In genomic region chr7:45811652-45812234, GRCh38 we compare ENCODE assay signal across 1 cellular context.
TF ChIP-seq lines count a peak whose summit lies in the region.

No MANE protein-coding gene starts in this region.

TF ChIP-seq in HepG2, 621 proteins besides CTCF, POLR2A, EP300 and RAD21:
- TF ChIP-seq, protein P1, sequence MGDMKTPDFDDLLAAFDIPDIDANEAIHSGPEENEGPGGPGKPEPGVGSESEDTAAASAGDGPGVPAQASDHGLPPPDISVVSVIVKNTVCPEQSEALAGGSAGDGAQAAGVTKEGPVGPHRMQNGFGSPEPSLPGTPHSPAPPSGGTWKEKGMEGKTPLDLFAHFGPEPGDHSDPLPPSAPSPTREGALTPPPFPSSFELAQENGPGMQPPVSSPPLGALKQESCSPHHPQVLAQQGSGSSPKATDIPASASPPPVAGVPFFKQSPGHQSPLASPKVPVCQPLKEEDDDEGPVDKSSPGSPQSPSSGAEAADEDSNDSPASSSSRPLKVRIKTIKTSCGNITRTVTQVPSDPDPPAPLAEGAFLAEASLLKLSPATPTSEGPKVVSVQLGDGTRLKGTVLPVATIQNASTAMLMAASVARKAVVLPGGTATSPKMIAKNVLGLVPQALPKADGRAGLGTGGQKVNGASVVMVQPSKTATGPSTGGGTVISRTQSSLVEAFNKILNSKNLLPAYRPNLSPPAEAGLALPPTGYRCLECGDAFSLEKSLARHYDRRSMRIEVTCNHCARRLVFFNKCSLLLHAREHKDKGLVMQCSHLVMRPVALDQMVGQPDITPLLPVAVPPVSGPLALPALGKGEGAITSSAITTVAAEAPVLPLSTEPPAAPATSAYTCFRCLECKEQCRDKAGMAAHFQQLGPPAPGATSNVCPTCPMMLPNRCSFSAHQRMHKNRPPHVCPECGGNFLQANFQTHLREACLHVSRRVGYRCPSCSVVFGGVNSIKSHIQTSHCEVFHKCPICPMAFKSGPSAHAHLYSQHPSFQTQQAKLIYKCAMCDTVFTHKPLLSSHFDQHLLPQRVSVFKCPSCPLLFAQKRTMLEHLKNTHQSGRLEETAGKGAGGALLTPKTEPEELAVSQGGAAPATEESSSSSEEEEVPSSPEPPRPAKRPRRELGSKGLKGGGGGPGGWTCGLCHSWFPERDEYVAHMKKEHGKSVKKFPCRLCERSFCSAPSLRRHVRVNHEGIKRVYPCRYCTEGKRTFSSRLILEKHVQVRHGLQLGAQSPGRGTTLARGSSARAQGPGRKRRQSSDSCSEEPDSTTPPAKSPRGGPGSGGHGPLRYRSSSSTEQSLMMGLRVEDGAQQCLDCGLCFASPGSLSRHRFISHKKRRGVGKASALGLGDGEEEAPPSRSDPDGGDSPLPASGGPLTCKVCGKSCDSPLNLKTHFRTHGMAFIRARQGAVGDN (CRISPR knock-in tag; IDR thresholded peaks at IDR 0.05): 0 out of 2 replicates have a peak, but pooled peaks have one; percentile 9
